Comparison of ENCODE assay signal across 23 cellular contexts in genomic region chr11:68857037-68857586, GRCh38. TPM values are rescaled to one million over a fixed set of nuclear protein-coding genes. Genes with fewer than 3 reads are reported as not detected.
DNase-seq lines count a peak whose midpoint lies in the region; ATAC-seq, FAIRE-seq and TF ChIP-seq lines count a peak whose summit lies in the region.
"Had no signal": no experiment of that assay in that cellular context is flagged by ENCODE, and none has a peak within 500 bp of the region (broad histone marks: within the 10 kb centered on the region; RNA-seq: fewer than 3 reads in every experiment).

No MANE protein-coding gene starts in this region.

- no peaks in the 10 kb centered on the region for H3K36me3 Mint-ChIP-seq in mesothelial cell of epicardium
- H3K36me3 Mint-ChIP-seq in activated T-cell treated with anti-CD3 and anti-CD28 coated beads, Interleukin-2, amount 50 U/mL, for 4 hours (ENCODE audit: insufficient read depth) = no peaks in the 10 kb centered on the region
- H3K36me3 Mint-ChIP-seq in stimulated activated naive B cell treated with anti-CD40 and anti-IgM and Interleukin-4, amounts not matched to agents 10 μg/mL and 1 μg/mL and 100 μg/mL, for 72 hours = no peaks in the 10 kb centered on the region

- no peak for TF ChIP-seq EP300 in K562 (IDR thresholded peaks at IDR 0.05; ENCODE audit: low read length)

- no peaks in the 10 kb centered on the region for H3K79me2 ChIP-seq in K562 (ENCODE audit: control insufficient read depth, insufficient read depth, low read length)

- H3K9ac ChIP-seq in K562 (ENCODE audit: insufficient read depth in 1 of 2, low read depth in 2 of 2, low read length in 2 of 2) = no peak overlapping the region

- WGBS in K562 (ENCODE audit: insufficient coverage, low coverage, missing lambda C conversion rate) = 59% methylated on average over 8 of the region's 8 CpGs

- no TSS peak for BruUV-seq in K562 (replicated peaks; lab: Mats Ljungman, UMichigan)

- H2AFZ ChIP-seq in K562 (ENCODE audit: low read depth, low read length) = peak overlapping the region; percentile 48; the same call in 1 of the 2 replicates

- peak overlapping the region; percentile 79 for H3K27ac Mint-ChIP-seq in mesothelial cell of epicardium
- no peak overlapping the region for H3K27ac Mint-ChIP-seq in stimulated activated naive B cell treated with anti-CD40 and anti-IgM and Interleukin-4, amounts not matched to agents 10 μg/mL and 1 μg/mL and 100 μg/mL, for 72 hours
- H3K27ac Mint-ChIP-seq: HFFc6 had no signal

- H3K4me1 Mint-ChIP-seq in mesothelial cell of epicardium = peaks cover 17% of the 10 kb centered on the region
- H3K4me1 Mint-ChIP-seq in activated T-cell treated with anti-CD3 and anti-CD28 coated beads, Interleukin-2, amount 50 U/mL, for 4 hours (ENCODE audit: low read depth) = peaks cover 2% of the 10 kb centered on the region
- H3K4me1 Mint-ChIP-seq in stimulated activated naive B cell treated with anti-CD40 and anti-IgM and Interleukin-4, amounts not matched to agents 10 μg/mL and 1 μg/mL and 100 μg/mL, for 72 hours = peaks cover 0 to 5% of the 10 kb centered on the region in 2 donors

- FAIRE-seq in K562 (lab: Jason Lieb, UNC) = peak; percentile 32
- FAIRE-seq: endothelial cell of umbilical vein had no signal

- H3K27me3 ChIP-seq in K562 (ENCODE audit: control insufficient read depth in 2 of 2, insufficient read depth in 2 of 2, low read length in 2 of 2) (peaks cover 0 to 8% of the 10 kb centered on the region in 2 experiments; a peak in 2 of 5 replicates), uterus (peaks cover 0 to 4% of the 10 kb centered on the region in 2 donors)

- peaks cover 25% of the 10 kb centered on the region for H3K27me3 Mint-ChIP-seq in mesothelial cell of epicardium (ENCODE audit: low read depth)
- peaks cover 26% of the 10 kb centered on the region for H3K27me3 Mint-ChIP-seq in activated T-cell treated with anti-CD3 and anti-CD28 coated beads, Interleukin-2, amount 50 U/mL, for 4 hours (ENCODE audit: low read depth)
- peaks cover 19 to 22% of the 10 kb centered on the region in 2 donors for H3K27me3 Mint-ChIP-seq in stimulated activated naive B cell treated with anti-CD40 and anti-IgM and Interleukin-4, amounts not matched to agents 10 μg/mL and 1 μg/mL and 100 μg/mL, for 72 hours

- H3K4me2 ChIP-seq in K562 (ENCODE audit: insufficient read depth, low read length) = no peak overlapping the region

- no peak for TF ChIP-seq POLR2A in K562 (conservative IDR thresholded peaks at IDR 0.05)
- no peak for TF ChIP-seq POLR2A in uterus (IDR thresholded peaks at IDR 0.05)

- in situ Hi-C loops in K562 (cut with MboI) = no loop called here

- DNase-seq in DMS53 (lab: John Stamatoyannopoulos, UW) (peak; percentile 62), DMS53 treated with DMSO at 0.1 percent for 48 hours (lab: John Stamatoyannopoulos, UW; ENCODE audit: unreplicated experiment) (no peak), K562 (ENCODE audit: extremely low read depth in 1 of 4, low spot score in 3 of 4) (no peak), mesothelial cell of epicardium (ENCODE audit: low spot score in 2 of 2, unreplicated experiment in 2 of 2) (no peak), uterus (no peak)
- DNase-seq in activated T-cell treated with anti-CD3 and anti-CD28 coated beads, Interleukin-2, amount 50 U/mL, for 4 hours = no peak
- no peak for DNase-seq in stimulated activated naive B cell treated with anti-CD40 and anti-IgM and Interleukin-4, amounts not matched to agents 10 μg/mL and 1 μg/mL and 100 μg/mL, for 72 hours
- DNase-seq: 8988T; activated CD4-positive, alpha-beta T cell treated with anti-CD3 and anti-CD28 coated beads, Interleukin-2, amount 50 U/mL, for 4 hours; activated gamma-delta T cell; brain microvascular endothelial cell; COR-L47; cortex of kidney; MG63; NCI-H1436 treated with DMSO at 0.1 percent for 48 hours; NCI-H510A treated with DMSO at 0.1 percent for 48 hours; SIG-M5; stimulated activated CD4-positive, alpha-beta T cell treated with anti-CD3 and anti-CD28 coated beads, Interleukin-2, amount 100 ng/mL, for 24 hours; stimulated activated naive CD8-positive, alpha-beta T cell treated with anti-CD3 and anti-CD28 coated beads, Interleukin-15, Interleukin-2, amounts not matched to agents 100 U/mL and 50 U/mL, for 24 hours; tibial artery had no signal

- H3K4me1 ChIP-seq in K562 (replicated peaks in 1 of 2; ENCODE audit: control insufficient read depth in 2 of 2, insufficient read depth in 2 of 2, low read length in 2 of 2) = peaks cover 14 to 22% of the 10 kb centered on the region in 2 experiments
- no peaks in the 10 kb centered on the region for H3K4me1 ChIP-seq in uterus

- POLR2A ChIA-PET in K562 (lab: Yijun Ruan, JAX) = interaction anchor here (0.8 kb wide), 1 partner anchor 10 kb away, joined by 3 read pairs; no protein-coding TSS in a partner anchor

- CTCF ChIA-PET in K562 (lab: Yijun Ruan, JAX; ENCODE audit: low intra/inter-chr PET ratio) = no interaction called here

- intact Hi-C loops in K562 (cut with micrococcal nuclease) (no loop called here), uterus (cut with DNase I; ENCODE audit: low total_unique reads) (no loop called here)

- TF ChIP-seq RAD21 in K562 (CRISPR knock-in tag; conservative IDR thresholded peaks at IDR 0.05 in 1 of 2, IDR thresholded peaks at IDR 0.05 in 1 of 2) = no peak

- H3K36me3 ChIP-seq in K562 (ENCODE audit: control insufficient read depth, insufficient read depth, low read length) (no peaks in the 10 kb centered on the region), uterus (no peaks in the 10 kb centered on the region)
- H3K36me3 ChIP-seq: brain microvascular endothelial cell, MG63, tibial artery had no signal

- no peaks in the 10 kb centered on the region for H4K20me1 ChIP-seq in K562 (replicated peaks; ENCODE audit: control insufficient read depth, insufficient read depth, low read length)

- no peak overlapping the region for H3K27ac ChIP-seq in K562 (ENCODE audit: extremely low read depth, low read depth, low read length)
- H3K27ac ChIP-seq in uterus = peak overlapping the region; percentile 23 to 29
- H3K27ac ChIP-seq: brain microvascular endothelial cell, tibial artery had no signal

- peak; percentile 46; the same call in 2 of the 3 replicates for ATAC-seq in K562
- no peak for ATAC-seq in activated T-cell treated with anti-CD3 and anti-CD28 coated beads, Interleukin-2, amount 50 U/mL, for 4 hours
- ATAC-seq in HG03175 (IDR thresholded peaks at IDR 0.05; ENCODE audit: unreplicated experiment) = no peak
- no peak for ATAC-seq in stimulated activated naive B cell treated with anti-CD40 and anti-IgM and Interleukin-4, amounts not matched to agents 10 μg/mL and 1 μg/mL and 100 μg/mL, for 72 hours (replicated peaks)
- ATAC-seq: stimulated activated naive CD8-positive, alpha-beta T cell treated with anti-CD3 and anti-CD28 coated beads, Interleukin-15, Interleukin-2, amounts not matched to agents 100 U/mL and 50 U/mL, for 24 hours had no signal

- H3K4me3 ChIP-seq in K562 (no peak overlapping the region), uterus (no peak overlapping the region)
- H3K4me3 ChIP-seq: MG63, tibial artery had no signal

- no peaks in the 10 kb centered on the region for H3K9me3 Mint-ChIP-seq in mesothelial cell of epicardium
- no peaks in the 10 kb centered on the region for H3K9me3 Mint-ChIP-seq in activated T-cell treated with anti-CD3 and anti-CD28 coated beads, Interleukin-2, amount 50 U/mL, for 4 hours
- H3K9me3 Mint-ChIP-seq in stimulated activated naive B cell treated with anti-CD40 and anti-IgM and Interleukin-4, amounts not matched to agents 10 μg/mL and 1 μg/mL and 100 μg/mL, for 72 hours = no peaks in the 10 kb centered on the region
- H3K9me3 Mint-ChIP-seq: HFFc6 had no signal

- H3K4me3 Mint-ChIP-seq in mesothelial cell of epicardium = no peak overlapping the region
- no peak overlapping the region for H3K4me3 Mint-ChIP-seq in activated T-cell treated with anti-CD3 and anti-CD28 coated beads, Interleukin-2, amount 50 U/mL, for 4 hours
- no peak overlapping the region for H3K4me3 Mint-ChIP-seq in stimulated activated naive B cell treated with anti-CD40 and anti-IgM and Interleukin-4, amounts not matched to agents 10 μg/mL and 1 μg/mL and 100 μg/mL, for 72 hours
- H3K4me3 Mint-ChIP-seq: HFFc6 had no signal

- TF ChIP-seq CTCF in K562 (IDR thresholded peaks at IDR 0.05 in 2 of 3, conservative IDR thresholded peaks at IDR 0.05 in 1 of 3; ENCODE audit: insufficient read depth in 2 of 3, low read depth in 1 of 3, low read length in 3 of 3) (no peak), mesothelial cell of epicardium (IDR thresholded peaks at IDR 0.05; ENCODE audit: unreplicated experiment) (no peak), uterus (IDR thresholded peaks at IDR 0.05) (no peak)

- H3K9me1 ChIP-seq in K562 (ENCODE audit: control insufficient read depth, insufficient read depth, low read length) = no peaks in the 10 kb centered on the region

- H3K9me3 ChIP-seq in K562 (replicated peaks; ENCODE audit: control insufficient read depth, insufficient read depth, low read depth, low read length) (no peaks in the 10 kb centered on the region), uterus (no peaks in the 10 kb centered on the region)
- H3K9me3 ChIP-seq: MG63, tibial artery had no signal

RNA-seq across cellular contexts. Expression of gene CPT1A, which starts 15.4 kb away (rescaled TPM):
- 27.6 and 42.4 TPM in 2 replicates for total RNA-seq in K562 (2011; cell fraction: chromatin; rRNA removed; ENCODE audit: low replicate concordance)
- 32.0 and 35.1 TPM in 2 replicates for total RNA-seq in K562 (2011; cell fraction: nucleolus; rRNA removed)
- 40.3 and 44.9 TPM in 2 replicates for total RNA-seq in K562 (2011; cell fraction: nucleoplasm; rRNA removed)
- total RNA-seq in K562 (2014; rRNA removed) = 12.1 and 12.3 TPM in 2 replicates
- total RNA-seq in K562 (2014; rRNA removed; fragmentation: Illumina TruSeq; extraction: Trizol) = 12.3 and 13.0 TPM in 2 replicates
- 15.7 and 16.1 TPM in 2 replicates for total RNA-seq in K562 (2015; rRNA removed; fragmentation: Illumina TruSeq; extraction: Trizol)
- total RNA-seq in K562 (2021) = 29.1 and 30.9 TPM in 2 replicates
- polyA plus RNA-seq in K562 (2011; rRNA removed) = 3.6 and 4.8 TPM in 2 replicates
- 4.1 and 5.2 TPM in 2 replicates for polyA plus RNA-seq in K562 (2011; cell fraction: cytosol; rRNA removed)
- polyA plus RNA-seq in K562 (2011; cell fraction: nucleus; rRNA removed) = 7.6 and 13.2 TPM in 2 replicates
- 16.6 and 17.9 TPM in 2 replicates for polyA plus RNA-seq in K562 (2012)
- 17.9 and 19.0 TPM in 2 replicates for polyA plus RNA-seq in K562 (2014; fragmentation: Illumina TruSeq; extraction: Trizol)
- polyA plus RNA-seq in K562 (2014; fragmentation: Nextera tagmentation; extraction: Ambion mirVana) = 1 to 10 TPM; 2.6 to 3.0 TPM
- 9.6 and 10.6 TPM in 2 replicates for polyA plus RNA-seq in K562 (2014; rRNA removed)
- polyA minus RNA-seq in K562 (2011; rRNA and poly(A)+ RNA removed) = 8.5 and 13.9 TPM in 2 replicates
- polyA minus RNA-seq in K562 (2011; cell fraction: cytosol; rRNA and poly(A)+ RNA removed) = 16.5 and 22.4 TPM in 2 replicates
- 4.4 and 5.4 TPM in 2 replicates for polyA minus RNA-seq in K562 (2011; cell fraction: nucleus; rRNA and poly(A)+ RNA removed)
- 2.6 to 3.0 TPM (median 2.8 TPM) in 3 replicates for total RNA-seq in mesothelial cell of epicardium
- 100 to 1,000 TPM in 2 of 4 donors, 10 to 100 TPM in 2; 27.2 to 125 (median 67.9) TPM for total RNA-seq in uterus
- 10 to 100 TPM; 12.3 to 15.8 (median 14.2) TPM for total RNA-seq in activated T-cell treated with anti-CD3 and anti-CD28 coated beads, Interleukin-2, amount 50 U/mL, for 4 hours

RNA-seq across cellular contexts. Expression of gene MRPL21, which starts 46.5 kb away (rescaled TPM):
- total RNA-seq in K562 (2011; cell fraction: chromatin; rRNA removed; ENCODE audit: low replicate concordance) = 59.2 and 99.2 TPM in 2 replicates
- 79.2 and 104 TPM in 2 replicates for total RNA-seq in K562 (2011; cell fraction: nucleolus; rRNA removed)
- 83.7 and 85.4 TPM in 2 replicates for total RNA-seq in K562 (2011; cell fraction: nucleoplasm; rRNA removed)
- 254 and 255 TPM in 2 replicates for total RNA-seq in K562 (2014; rRNA removed)
- total RNA-seq in K562 (2014; rRNA removed; fragmentation: Illumina TruSeq; extraction: Trizol) = 196 and 207 TPM in 2 replicates
- 207 and 219 TPM in 2 replicates for total RNA-seq in K562 (2015; rRNA removed; fragmentation: Illumina TruSeq; extraction: Trizol)
- 201 and 238 TPM in 2 replicates for total RNA-seq in K562 (2021)
- polyA plus RNA-seq in K562 (2011; rRNA removed) = 194 and 232 TPM in 2 replicates
- polyA plus RNA-seq in K562 (2011; cell fraction: cytosol; rRNA removed) = 126 and 191 TPM in 2 replicates
- 88.4 and 93.3 TPM in 2 replicates for polyA plus RNA-seq in K562 (2011; cell fraction: nucleus; rRNA removed)
- polyA plus RNA-seq in K562 (2012) = 124 and 195 TPM in 2 replicates
- polyA plus RNA-seq in K562 (2014; fragmentation: Illumina TruSeq; extraction: Trizol) = 203 and 210 TPM in 2 replicates
- 100 to 1,000 TPM; 448 to 618 TPM for polyA plus RNA-seq in K562 (2014; fragmentation: Nextera tagmentation; extraction: Ambion mirVana)
- polyA plus RNA-seq in K562 (2014; rRNA removed) = 328 and 364 TPM in 2 replicates
- 76.5 and 99.7 TPM in 2 replicates for polyA minus RNA-seq in K562 (2011; rRNA and poly(A)+ RNA removed)
- 47.3 and 49.9 TPM in 2 replicates for polyA minus RNA-seq in K562 (2011; cell fraction: cytosol; rRNA and poly(A)+ RNA removed)
- polyA minus RNA-seq in K562 (2011; cell fraction: nucleus; rRNA and poly(A)+ RNA removed) = 40.5 and 55.1 TPM in 2 replicates
- 49.4 to 52.8 TPM (median 52.5 TPM) in 3 replicates for total RNA-seq in mesothelial cell of epicardium
- 10 to 100 TPM; 29.2 to 52.7 (median 36.9) TPM for total RNA-seq in uterus
- 100 to 1,000 TPM; 106 to 130 (median 122) TPM for total RNA-seq in activated T-cell treated with anti-CD3 and anti-CD28 coated beads, Interleukin-2, amount 50 U/mL, for 4 hours

RNA-seq across cellular contexts. Expression of gene IGHMBP2, which starts 46.6 kb away (rescaled TPM):
- 109 and 159 TPM in 2 replicates for total RNA-seq in K562 (2011; cell fraction: chromatin; rRNA removed; ENCODE audit: low replicate concordance)
- 75.3 and 75.5 TPM in 2 replicates for total RNA-seq in K562 (2011; cell fraction: nucleolus; rRNA removed)
- total RNA-seq in K562 (2011; cell fraction: nucleoplasm; rRNA removed) = 61.4 and 66.5 TPM in 2 replicates
- total RNA-seq in K562 (2014; rRNA removed) (12.5 and 15.9 TPM in 2 replicates), K562 (2014; rRNA removed; fragmentation: Illumina TruSeq; extraction: Trizol) (8.3 and 11.7 TPM in 2 replicates), K562 (2015; rRNA removed; fragmentation: Illumina TruSeq; extraction: Trizol) (11.6 and 14.5 TPM in 2 replicates), K562 (2021) (24.8 and 28.9 TPM in 2 replicates), mesothelial cell of epicardium (28.3 to 29.0 TPM (median 28.5 TPM) in 3 replicates), uterus (10 to 100 TPM in 3 of 4 donors, under 1 TPM in 1; 0.88 to 38.5 (median 19.9) TPM)
- polyA plus RNA-seq in K562 (2011; rRNA removed) (14.5 and 21.1 TPM in 2 replicates), K562 (2014; fragmentation: Illumina TruSeq; extraction: Trizol) (18.8 and 20.7 TPM in 2 replicates), K562 (2014; fragmentation: Nextera tagmentation; extraction: Ambion mirVana) (1 to 10 TPM; 1.6 to 1.8 TPM), K562 (2014; rRNA removed) (16.3 and 18.6 TPM in 2 replicates)
- 8.1 and 11.3 TPM in 2 replicates for polyA plus RNA-seq in K562 (2011; cell fraction: cytosol; rRNA removed)
- polyA plus RNA-seq in K562 (2011; cell fraction: nucleus; rRNA removed) = 61.4 and 78.3 TPM in 2 replicates
- polyA plus RNA-seq in K562 (2012) = 10.6 and 12.2 TPM in 2 replicates
- 14.0 and 15.0 TPM in 2 replicates for polyA minus RNA-seq in K562 (2011; rRNA and poly(A)+ RNA removed)
- 10.6 and 14.2 TPM in 2 replicates for polyA minus RNA-seq in K562 (2011; cell fraction: cytosol; rRNA and poly(A)+ RNA removed)
- polyA minus RNA-seq in K562 (2011; cell fraction: nucleus; rRNA and poly(A)+ RNA removed) = 30.6 and 45.2 TPM in 2 replicates
- total RNA-seq in activated T-cell treated with anti-CD3 and anti-CD28 coated beads, Interleukin-2, amount 50 U/mL, for 4 hours = 10 to 100 TPM; 26.6 to 34.0 (median 29.6) TPM
